1 cellular context compared by ENCODE assay signal in genomic region chr20:57397004-57397692, GRCh38.
A peak's percentile ranks its signal among the peaks of the same experiment; 100 is the strongest.
TF ChIP-seq lines count a peak whose summit lies in the region.

No MANE protein-coding gene starts in this region.

TF ChIP-seq in HepG2, 621 proteins besides CTCF, POLR2A, EP300 and RAD21 (continued from another document):
- TF ChIP-seq ISX (CRISPR knock-in tag; conservative IDR thresholded peaks at IDR 0.05) (no peak), ZNF709 (CRISPR knock-in tag; IDR thresholded peaks at IDR 0.05) (no peak), CHD2 (IDR thresholded peaks at IDR 0.05; ENCODE audit: low read depth, low read length) (no peak), HMGXB4 (CRISPR knock-in tag; IDR thresholded peaks at IDR 0.05; ENCODE audit: borderline replicate concordance in 1 of 2, low read depth in 1 of 2) (no peak), ZNF530 (CRISPR knock-in tag; IDR thresholded peaks at IDR 0.05; ENCODE audit: low read depth) (no peak), ZKSCAN5 (CRISPR knock-in tag; IDR thresholded peaks at IDR 0.05) (no peak), ZNF737 (CRISPR knock-in tag; IDR thresholded peaks at IDR 0.05; ENCODE audit: borderline replicate concordance) (0 out of 2 replicates have a peak, but pooled peaks have one; percentile 38), JUND (CRISPR knock-in tag; IDR thresholded peaks at IDR 0.05) (no peak), SRSF9 (IDR thresholded peaks at IDR 0.05; ENCODE audit: borderline replicate concordance, insufficient read depth, low read depth, low read length, poor library complexity, severe bottlenecking) (no peak), ZNF768 (CRISPR knock-in tag; IDR thresholded peaks at IDR 0.05) (0 out of 2 replicates have a peak, but pooled peaks have one; percentile 20), TMF1 (CRISPR knock-in tag; IDR thresholded peaks at IDR 0.05; ENCODE audit: low read depth) (no peak), NFIB (CRISPR knock-in tag; IDR thresholded peaks at IDR 0.05; ENCODE audit: borderline replicate concordance) (0 out of 2 replicates have a peak, but pooled peaks have one; percentile 26), EED (CRISPR knock-in tag; IDR thresholded peaks at IDR 0.05) (no peak), ZFX (CRISPR knock-in tag; IDR thresholded peaks at IDR 0.05; ENCODE audit: low read depth) (no peak), TEAD3 (CRISPR knock-in tag; optimal IDR thresholded peaks at IDR 0.05; ENCODE audit: borderline replicate concordance) (no peak), BRF2 (CRISPR knock-in tag; IDR thresholded peaks at IDR 0.05) (no peak), ZNF619 (CRISPR knock-in tag; IDR thresholded peaks at IDR 0.05) (no peak)
- TF ChIP-seq, protein P1, sequence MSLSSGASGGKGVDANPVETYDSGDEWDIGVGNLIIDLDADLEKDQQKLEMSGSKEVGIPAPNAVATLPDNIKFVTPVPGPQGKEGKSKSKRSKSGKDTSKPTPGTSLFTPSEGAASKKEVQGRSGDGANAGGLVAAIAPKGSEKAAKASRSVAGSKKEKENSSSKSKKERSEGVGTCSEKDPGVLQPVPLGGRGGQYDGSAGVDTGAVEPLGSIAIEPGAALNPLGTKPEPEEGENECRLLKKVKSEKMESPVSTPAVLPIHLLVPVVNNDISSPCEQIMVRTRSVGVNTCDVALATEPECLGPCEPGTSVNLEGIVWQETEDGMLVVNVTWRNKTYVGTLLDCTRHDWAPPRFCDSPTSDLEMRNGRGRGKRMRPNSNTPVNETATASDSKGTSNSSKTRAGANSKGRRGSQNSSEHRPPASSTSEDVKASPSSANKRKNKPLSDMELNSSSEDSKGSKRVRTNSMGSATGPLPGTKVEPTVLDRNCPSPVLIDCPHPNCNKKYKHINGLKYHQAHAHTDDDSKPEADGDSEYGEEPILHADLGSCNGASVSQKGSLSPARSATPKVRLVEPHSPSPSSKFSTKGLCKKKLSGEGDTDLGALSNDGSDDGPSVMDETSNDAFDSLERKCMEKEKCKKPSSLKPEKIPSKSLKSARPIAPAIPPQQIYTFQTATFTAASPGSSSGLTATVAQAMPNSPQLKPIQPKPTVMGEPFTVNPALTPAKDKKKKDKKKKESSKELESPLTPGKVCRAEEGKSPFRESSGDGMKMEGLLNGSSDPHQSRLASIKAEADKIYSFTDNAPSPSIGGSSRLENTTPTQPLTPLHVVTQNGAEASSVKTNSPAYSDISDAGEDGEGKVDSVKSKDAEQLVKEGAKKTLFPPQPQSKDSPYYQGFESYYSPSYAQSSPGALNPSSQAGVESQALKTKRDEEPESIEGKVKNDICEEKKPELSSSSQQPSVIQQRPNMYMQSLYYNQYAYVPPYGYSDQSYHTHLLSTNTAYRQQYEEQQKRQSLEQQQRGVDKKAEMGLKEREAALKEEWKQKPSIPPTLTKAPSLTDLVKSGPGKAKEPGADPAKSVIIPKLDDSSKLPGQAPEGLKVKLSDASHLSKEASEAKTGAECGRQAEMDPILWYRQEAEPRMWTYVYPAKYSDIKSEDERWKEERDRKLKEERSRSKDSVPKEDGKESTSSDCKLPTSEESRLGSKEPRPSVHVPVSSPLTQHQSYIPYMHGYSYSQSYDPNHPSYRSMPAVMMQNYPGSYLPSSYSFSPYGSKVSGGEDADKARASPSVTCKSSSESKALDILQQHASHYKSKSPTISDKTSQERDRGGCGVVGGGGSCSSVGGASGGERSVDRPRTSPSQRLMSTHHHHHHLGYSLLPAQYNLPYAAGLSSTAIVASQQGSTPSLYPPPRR (CRISPR knock-in tag; IDR thresholded peaks at IDR 0.05; ENCODE audit: borderline replicate concordance) = no peak
- TF ChIP-seq, protein P2, sequence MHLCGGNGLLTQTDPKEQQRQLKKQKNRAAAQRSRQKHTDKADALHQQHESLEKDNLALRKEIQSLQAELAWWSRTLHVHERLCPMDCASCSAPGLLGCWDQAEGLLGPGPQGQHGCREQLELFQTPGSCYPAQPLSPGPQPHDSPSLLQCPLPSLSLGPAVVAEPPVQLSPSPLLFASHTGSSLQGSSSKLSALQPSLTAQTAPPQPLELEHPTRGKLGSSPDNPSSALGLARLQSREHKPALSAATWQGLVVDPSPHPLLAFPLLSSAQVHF (CRISPR knock-in tag; IDR thresholded peaks at IDR 0.05) = no peak
- TF ChIP-seq, protein P3, sequence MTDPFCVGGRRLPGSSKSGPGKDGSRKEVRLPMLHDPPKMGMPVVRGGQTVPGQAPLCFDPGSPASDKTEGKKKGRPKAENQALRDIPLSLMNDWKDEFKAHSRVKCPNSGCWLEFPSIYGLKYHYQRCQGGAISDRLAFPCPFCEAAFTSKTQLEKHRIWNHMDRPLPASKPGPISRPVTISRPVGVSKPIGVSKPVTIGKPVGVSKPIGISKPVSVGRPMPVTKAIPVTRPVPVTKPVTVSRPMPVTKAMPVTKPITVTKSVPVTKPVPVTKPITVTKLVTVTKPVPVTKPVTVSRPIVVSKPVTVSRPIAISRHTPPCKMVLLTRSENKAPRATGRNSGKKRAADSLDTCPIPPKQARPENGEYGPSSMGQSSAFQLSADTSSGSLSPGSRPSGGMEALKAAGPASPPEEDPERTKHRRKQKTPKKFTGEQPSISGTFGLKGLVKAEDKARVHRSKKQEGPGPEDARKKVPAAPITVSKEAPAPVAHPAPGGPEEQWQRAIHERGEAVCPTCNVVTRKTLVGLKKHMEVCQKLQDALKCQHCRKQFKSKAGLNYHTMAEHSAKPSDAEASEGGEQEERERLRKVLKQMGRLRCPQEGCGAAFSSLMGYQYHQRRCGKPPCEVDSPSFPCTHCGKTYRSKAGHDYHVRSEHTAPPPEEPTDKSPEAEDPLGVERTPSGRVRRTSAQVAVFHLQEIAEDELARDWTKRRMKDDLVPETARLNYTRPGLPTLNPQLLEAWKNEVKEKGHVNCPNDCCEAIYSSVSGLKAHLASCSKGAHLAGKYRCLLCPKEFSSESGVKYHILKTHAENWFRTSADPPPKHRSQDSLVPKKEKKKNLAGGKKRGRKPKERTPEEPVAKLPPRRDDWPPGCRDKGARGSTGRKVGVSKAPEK (CRISPR knock-in tag; IDR thresholded peaks at IDR 0.05; ENCODE audit: borderline replicate concordance) = no peak
